ENCODE assay signal across 19 cellular contexts in genomic region chr6:135871878-135872277, GRCh38. TPM values are rescaled to one million over a fixed set of nuclear protein-coding genes. Genes with fewer than 3 reads are reported as not detected.
DNase-seq lines count a peak whose midpoint lies in the region; ATAC-seq, FAIRE-seq and TF ChIP-seq lines count a peak whose summit lies in the region.
"Had no signal": no experiment of that assay in that cellular context is flagged by ENCODE, and none has a peak within 500 bp of the region (broad histone marks: within the 10 kb centered on the region; RNA-seq: fewer than 3 reads in every experiment).

No MANE protein-coding gene starts in this region.

- H3K36me3 ChIP-seq in GM23248 (ENCODE audit: low read depth), result no peaks in the 10 kb centered on the region
- H3K36me3 ChIP-seq: lower lobe of right lung, vagina had no signal

- no peaks in the 10 kb centered on the region for H3K79me2 ChIP-seq in GM23248 (ENCODE audit: insufficient read depth)

- H3K9ac ChIP-seq in GM23248, result peak overlapping the region; percentile 32

- TF ChIP-seq EP300 in A549 (IDR thresholded peaks at IDR 0.05), result no peak

- no peaks in the 10 kb centered on the region for H3K9me2 ChIP-seq in GM23248 (ENCODE audit: insufficient read depth)

- FAIRE-seq in A549 (lab: Jason Lieb, UNC), result no peak
- FAIRE-seq: D721Med, GM18507 had no signal

- intact Hi-C loops in activated CD4-positive, alpha-beta T cell treated with anti-CD3 and anti-CD28 coated beads, Interleukin-2, amount 10 ng/mL, durations not matched to agents 24 days and 14 days (cut with micrococcal nuclease), result no loop called here
- intact Hi-C loops in posterior cingulate gyrus (cut with DNase I), result no loop called here

- H3K27ac ChIP-seq in A549, result peak overlapping the region; percentile 12 to 61; a peak in 3 of 6 replicates
- peak overlapping the region; percentile 85 for H3K27ac ChIP-seq in GM23248
- H3K27ac ChIP-seq: lower lobe of right lung, vagina had no signal

- DNase-seq in A549 (ENCODE audit: low read depth in 1 of 2, low spot score in 1 of 2) (no peak), GM23248 (peak; percentile 76), astrocyte of the hippocampus (ENCODE audit: low read depth, low spot score) (peak; percentile 53), kidney tubule cell (ENCODE audit: low spot score) (peak; percentile 80), NCI-H1048 (lab: John Stamatoyannopoulos, UW) (no peak), posterior cingulate gyrus (no peak)
- DNase-seq in NK-92 treated with Interleukin-12 subunit alpha and Interleukin-12 subunit beta, amount 100 ng/mL, for 24 hours (lab: John Stamatoyannopoulos, UW), result no peak
- DNase-seq in activated CD4-positive, alpha-beta T cell treated with anti-CD3 and anti-CD28 coated beads, Interleukin-2, amount 10 ng/mL, durations not matched to agents 24 days and 14 days, result no peak
- DNase-seq: activated CD4-positive, alpha-beta memory T cell treated with anti-CD3 and anti-CD28 coated beads, Interleukin-2, amount 10 ng/mL, durations not matched to agents 7 days and 5 days; endodermal cell; lower lobe of right lung; nephron progenitor cell; retina; stimulated activated CD4-positive, alpha-beta T cell treated with anti-CD3 and anti-CD28 coated beads, Interleukin-1b, Interleukin-23, amount 100 ng/mL, for 48 hours had no signal

- TF ChIP-seq POLR2A in A549 (IDR thresholded peaks at IDR 0.05; ENCODE audit: low read length), result no peak

- no peak for TF ChIP-seq CTCF in A549 (IDR thresholded peaks at IDR 0.05)

- POLR2A ChIA-PET in A549 (lab: Yijun Ruan, JAX), result no interaction called here

- no peaks in the 10 kb centered on the region for H3K9me3 ChIP-seq in A549
- no peaks in the 10 kb centered on the region for H3K9me3 ChIP-seq in GM23248 (ENCODE audit: low read depth)
- H3K9me3 ChIP-seq: lower lobe of right lung, vagina had no signal

- H3K27ac Mint-ChIP-seq in activated CD4-positive, alpha-beta T cell treated with anti-CD3 and anti-CD28 coated beads, Interleukin-2, amount 10 ng/mL, durations not matched to agents 24 days and 14 days, result no peak overlapping the region
- H3K27ac Mint-ChIP-seq: activated CD4-positive, alpha-beta memory T cell treated with anti-CD3 and anti-CD28 coated beads, Interleukin-2, amount 10 ng/mL, durations not matched to agents 7 days and 5 days; endodermal cell; IgD-negative memory B cell; nephron progenitor cell had no signal

- H3K4me1 ChIP-seq in A549 (peaks cover 83% of the 10 kb centered on the region), GM23248 (ENCODE audit: insufficient read depth) (peaks cover 28% of the 10 kb centered on the region)
- H3K4me1 ChIP-seq: lower lobe of right lung, vagina had no signal

- no peak overlapping the region for H3K4me3 Mint-ChIP-seq in activated CD4-positive, alpha-beta T cell treated with anti-CD3 and anti-CD28 coated beads, Interleukin-2, amount 10 ng/mL, durations not matched to agents 24 days and 14 days
- H3K4me3 Mint-ChIP-seq: activated CD4-positive, alpha-beta memory T cell treated with anti-CD3 and anti-CD28 coated beads, Interleukin-2, amount 10 ng/mL, durations not matched to agents 7 days and 5 days; central memory CD8-positive, alpha-beta T cell; endodermal cell; IgD-negative memory B cell; nephron progenitor cell had no signal

- no peaks in the 10 kb centered on the region for H3K27me3 ChIP-seq in GM23248 (replicated peaks; ENCODE audit: insufficient read depth)
- H3K27me3 ChIP-seq: vagina had no signal

- in situ Hi-C loops in GM23248 (cut with MboI), result no loop called here

- no peaks in the 10 kb centered on the region for H3K27me3 Mint-ChIP-seq in activated CD4-positive, alpha-beta T cell treated with anti-CD3 and anti-CD28 coated beads, Interleukin-2, amount 10 ng/mL, durations not matched to agents 24 days and 14 days
- H3K27me3 Mint-ChIP-seq: activated CD4-positive, alpha-beta memory T cell treated with anti-CD3 and anti-CD28 coated beads, Interleukin-2, amount 10 ng/mL, durations not matched to agents 7 days and 5 days; central memory CD8-positive, alpha-beta T cell; IgD-negative memory B cell had no signal

- TF ChIP-seq RAD21 in A549 (conservative IDR thresholded peaks at IDR 0.05 in 1 of 2, IDR thresholded peaks at IDR 0.05 in 1 of 2), result no peak

- H3K4me3 ChIP-seq in A549, result no peak overlapping the region
- 0 out of 2 replicates have a peak overlapping the region, but pooled peaks have one; percentile 11 for H3K4me3 ChIP-seq in GM23248
- H3K4me3 ChIP-seq: lower lobe of right lung, vagina had no signal

- peaks cover 34% of the 10 kb centered on the region for H3K36me3 Mint-ChIP-seq in activated CD4-positive, alpha-beta T cell treated with anti-CD3 and anti-CD28 coated beads, Interleukin-2, amount 10 ng/mL, durations not matched to agents 24 days and 14 days (ENCODE audit: low read depth)

- no peaks in the 10 kb centered on the region for H4K20me1 ChIP-seq in GM23248 (ENCODE audit: insufficient read depth)

- H3K4me1 Mint-ChIP-seq in activated CD4-positive, alpha-beta T cell treated with anti-CD3 and anti-CD28 coated beads, Interleukin-2, amount 10 ng/mL, durations not matched to agents 24 days and 14 days, result peaks cover 31% of the 10 kb centered on the region
- H3K4me1 Mint-ChIP-seq: IgD-negative memory B cell had no signal

- H2AFZ ChIP-seq in GM23248, result 0 out of 2 replicates have a peak overlapping the region, but pooled peaks have one; percentile 57

- H3K4me2 ChIP-seq in A549 (peak overlapping the region; percentile 62), GM23248 (ENCODE audit: unreplicated experiment) (peak overlapping the region; percentile 74)

- H3F3A ChIP-seq in GM23248 (ENCODE audit: insufficient read depth), result peaks cover 17% of the 10 kb centered on the region

- H3K9me3 Mint-ChIP-seq in activated CD4-positive, alpha-beta T cell treated with anti-CD3 and anti-CD28 coated beads, Interleukin-2, amount 10 ng/mL, durations not matched to agents 24 days and 14 days, result no peaks in the 10 kb centered on the region
- H3K9me3 Mint-ChIP-seq: activated CD4-positive, alpha-beta memory T cell treated with anti-CD3 and anti-CD28 coated beads, Interleukin-2, amount 10 ng/mL, durations not matched to agents 7 days and 5 days; central memory CD8-positive, alpha-beta T cell; endodermal cell; nephron progenitor cell had no signal

- no peak for ATAC-seq in A549
- ATAC-seq: lower lobe of right lung had no signal

- CTCF ChIA-PET in A549 (lab: Yijun Ruan, JAX), result no interaction called here

- 13% methylated on average over 1 of the region's 1 CpG for WGBS in A549 (ENCODE audit: missing lambda C conversion rate)
- 2 to 7% methylated on average over 1 of the region's 1 CpG for WGBS in GM23248 (ENCODE audit: low coverage in 1 of 2, low lambda C conversion rate in 2 of 2, missing lambda C conversion rate in 2 of 2), 2 experiments

TF ChIP-seq in A549, 52 proteins besides CTCF, POLR2A, EP300 and RAD21:
- TF ChIP-seq MAZ (IDR thresholded peaks at IDR 0.05; ENCODE audit: borderline replicate concordance, low read depth, low read length) (no peak), ZNF302 (CRISPR knock-in tag; IDR thresholded peaks at IDR 0.05) (no peak), ELK1 (IDR thresholded peaks at IDR 0.05; ENCODE audit: low read depth, low read length) (no peak), RNF2 (IDR thresholded peaks at IDR 0.05; ENCODE audit: borderline replicate concordance, low read depth) (no peak), ZC3H11A (IDR thresholded peaks at IDR 0.05) (no peak), RFX5 (IDR thresholded peaks at IDR 0.05) (no peak), NR3C1 (IDR thresholded peaks at IDR 0.05) (no peak), HEYL (CRISPR knock-in tag; IDR thresholded peaks at IDR 0.05) (no peak), HDAC2 (IDR thresholded peaks at IDR 0.05) (no peak), BHLHE40 (IDR thresholded peaks at IDR 0.05; ENCODE audit: low read depth, low read length) (no peak)

RNA-seq across cellular contexts. Expression of gene PDE7B, which starts 20.4 kb away (rescaled TPM):
- polyA plus RNA-seq in A549 (2011; rRNA removed), result 13.8 and 15.7 TPM in 2 replicates
- polyA plus RNA-seq in A549 (2012; cell fraction: cytosol; rRNA removed), result 5.6 and 6.4 TPM in 2 replicates
- 6.3 and 7.2 TPM in 2 replicates for polyA plus RNA-seq in A549 (2012; cell fraction: nucleus; rRNA removed)
- 4.7 to 6.6 TPM (median 6.3 TPM) in 3 replicates for polyA plus RNA-seq in A549 (2017; fragmentation: RNase III; extraction: RNeasy Plus Mini Kit Qiagen cat#74134 plus additional on column Dnase treatment)
- 22.6 and 28.1 TPM in 2 replicates for polyA minus RNA-seq in A549 (2011; rRNA and poly(A)+ RNA removed)
- total RNA-seq in GM23248 (2014; rRNA removed; shearing (Covaris generic)), result 5.7 and 6.8 TPM in 2 replicates
- polyA plus RNA-seq in GM23248 (2016; fragmentation: Nextera tagmentation; extraction: Ambion mirVana), result 2.7 and 3.1 TPM in 2 replicates
- total RNA-seq in activated CD4-positive, alpha-beta T cell treated with anti-CD3 and anti-CD28 coated beads, Interleukin-2, amount 10 ng/mL, durations not matched to agents 24 days and 14 days, result 15.4 and 16.0 TPM in 2 replicates

Comparison
In these comparisons a context has a peak if more than half of its experiments do, and no peak if none do; other contexts are left out.
1. DNase-seq: peak in GM23248 (single experiment), astrocyte of the hippocampus (single experiment) and kidney tubule cell (single experiment); none in A549 (0 of 2), NK-92 treated with Interleukin-12 subunit alpha and Interleukin-12 subunit beta, amount 100 ng/mL, for 24 hours (single experiment), activated CD4-positive, alpha-beta T cell treated with anti-CD3 and anti-CD28 coated beads, Interleukin-2, amount 10 ng/mL, durations not matched to agents 24 days and 14 days (single experiment), NCI-H1048 (single experiment) and posterior cingulate gyrus (0 of 10).